ENCODE assay signal across 16 cellular contexts in genomic region chr10:97887399-97887798, GRCh38.
"Had no signal": no experiment of that assay in that cellular context is flagged by ENCODE, and none has a peak within 500 bp of the region (broad histone marks: within the 10 kb centered on the region; RNA-seq: fewer than 3 reads in every experiment).

No MANE protein-coding gene starts in this region.

- ATAC-seq: activated CD8-positive, alpha-beta memory T cell treated with anti-CD3 and anti-CD28 coated beads, Interleukin-2, amount 10 ng/mL, durations not matched to agents 7 days and 5 days; gastroesophageal sphincter; natural killer cell had no signal

- H3K9me3 ChIP-seq: gastroesophageal sphincter, left ventricle myocardium inferior, tibial nerve, vagina had no signal

- H3K4me3 ChIP-seq: dorsolateral prefrontal cortex, gastroesophageal sphincter, left ventricle myocardium inferior, tibial nerve, vagina had no signal

- DNase-seq: activated CD4-positive, alpha-beta T cell treated with anti-CD3 and anti-CD28 coated beads for 1 hour; activated CD4-positive, alpha-beta T cell treated with anti-CD3 and anti-CD28 coated beads, Interleukin-2, amount 50 U/mL, for 48 hours; activated CD8-positive, alpha-beta memory T cell treated with anti-CD3 and anti-CD28 coated beads, Interleukin-2, amount 10 ng/mL, durations not matched to agents 7 days and 5 days; activated naive CD4-positive, alpha-beta T cell treated with anti-CD3 and anti-CD28 coated beads, Interleukin-2, amount 50 U/mL, for 16 hours; activated T-cell treated with anti-CD3 and anti-CD28 coated beads, Interleukin-2, amount 50 U/mL, for 1 hour; dorsolateral prefrontal cortex; erythroblast; left ventricle myocardium inferior; natural killer cell; stimulated activated CD4-positive, alpha-beta T cell treated with anti-CD3 and anti-CD28 coated beads, Interleukin-4, amount 100 ng/mL, for 1 hour; stimulated activated naive CD4-positive, alpha-beta T cell; T1000 had no signal

- FAIRE-seq: islet of Langerhans had no signal

- H3K27ac ChIP-seq: dorsolateral prefrontal cortex, gastroesophageal sphincter, left ventricle myocardium inferior, tibial nerve, vagina had no signal

- H3K4me1 ChIP-seq: left ventricle myocardium inferior had no signal
